ENCODE assay signal across 1 cellular context in genomic region chr14:100750762-100751699, GRCh38.
TF ChIP-seq lines count a peak whose summit lies in the region.

No MANE protein-coding gene starts in this region.

TF ChIP-seq in HepG2, 621 proteins besides CTCF, POLR2A, EP300 and RAD21 (continued from another document and continues in another):
- TF ChIP-seq NCOA2 (CRISPR knock-in tag; IDR thresholded peaks at IDR 0.05) (peak; percentile 95), PPARG (CRISPR knock-in tag; conservative IDR thresholded peaks at IDR 0.05) (peak; percentile 95), SOX6 (IDR thresholded peaks at IDR 0.05) (no peak), SOX6 (CRISPR knock-in tag; IDR thresholded peaks at IDR 0.05) (peak; percentile 92), KDM2A (CRISPR knock-in tag; IDR thresholded peaks at IDR 0.05; ENCODE audit: borderline replicate concordance, low read depth) (no peak), ZNF20 (CRISPR knock-in tag; IDR thresholded peaks at IDR 0.05) (no peak), CERS6 (CRISPR knock-in tag; IDR thresholded peaks at IDR 0.05) (no peak), ZNF138 (CRISPR knock-in tag; IDR thresholded peaks at IDR 0.05; ENCODE audit: low read depth) (no peak), ZNF503 (CRISPR knock-in tag; IDR thresholded peaks at IDR 0.05) (peak; percentile 81), SP2 (CRISPR knock-in tag; IDR thresholded peaks at IDR 0.05) (no peak), ZNF230 (CRISPR knock-in tag; IDR thresholded peaks at IDR 0.05) (peak; percentile 79; the same call in 1 of the 2 replicates), ZNF790 (CRISPR knock-in tag; IDR thresholded peaks at IDR 0.05; ENCODE audit: borderline replicate concordance) (no peak), ZBTB33 (CRISPR knock-in tag; IDR thresholded peaks at IDR 0.05) (peak; percentile 80), MIXL1 (CRISPR knock-in tag; IDR thresholded peaks at IDR 0.05) (peak; percentile 92), ZNF747 (CRISPR knock-in tag; IDR thresholded peaks at IDR 0.05; ENCODE audit: borderline replicate concordance) (peak; percentile 82), PATZ1 (CRISPR knock-in tag; IDR thresholded peaks at IDR 0.05) (peak; percentile 92), BCL3 (CRISPR knock-in tag; IDR thresholded peaks at IDR 0.05) (no peak), ZNF382 (CRISPR knock-in tag; IDR thresholded peaks at IDR 0.05; ENCODE audit: borderline replicate concordance) (no peak), HMGA1 (CRISPR knock-in tag; conservative IDR thresholded peaks at IDR 0.05) (no peak), ZNF34 (CRISPR knock-in tag; IDR thresholded peaks at IDR 0.05; ENCODE audit: borderline replicate concordance) (0 out of 2 replicates have a peak, but pooled peaks have one; percentile 75), MEIS1 (CRISPR knock-in tag; IDR thresholded peaks at IDR 0.05; ENCODE audit: borderline replicate concordance) (peak; percentile 98), ZNF792 (CRISPR knock-in tag; IDR thresholded peaks at IDR 0.05) (peak; percentile 88), FOXO1 (CRISPR knock-in tag; IDR thresholded peaks at IDR 0.05) (peak; percentile 87), MEIS2 (CRISPR knock-in tag; IDR thresholded peaks at IDR 0.05) (peak; percentile 98), ZNF660 (CRISPR knock-in tag; IDR thresholded peaks at IDR 0.05; ENCODE audit: borderline replicate concordance, low read depth) (no peak), DPF2 (CRISPR knock-in tag; IDR thresholded peaks at IDR 0.05; ENCODE audit: borderline replicate concordance, low read depth) (peak; percentile 91), ZNF451 (CRISPR knock-in tag; IDR thresholded peaks at IDR 0.05) (no peak; the same call in 1 of the 2 replicates), FOXC1 (CRISPR knock-in tag; IDR thresholded peaks at IDR 0.05; ENCODE audit: borderline replicate concordance) (0 out of 2 replicates have a peak, but pooled peaks have one; percentile 44), MAX (IDR thresholded peaks at IDR 0.05) (peak; percentile 73), ZNF44 (CRISPR knock-in tag; IDR thresholded peaks at IDR 0.05) (0 out of 2 replicates have a peak, but pooled peaks have one; percentile 32), NR2C2 (CRISPR knock-in tag; IDR thresholded peaks at IDR 0.05; ENCODE audit: borderline replicate concordance) (peak; percentile 75; the same call in 1 of the 2 replicates), EED (CRISPR knock-in tag; IDR thresholded peaks at IDR 0.05) (0 out of 2 replicates have a peak, but pooled peaks have one; percentile 71), HMG20B (CRISPR knock-in tag; conservative IDR thresholded peaks at IDR 0.05) (0 out of 2 replicates have a peak, but pooled peaks have one; percentile 24), TCF12 (IDR thresholded peaks at IDR 0.05) (no peak), TCF12 (CRISPR knock-in tag; IDR thresholded peaks at IDR 0.05) (peak; percentile 85), IRF1 (CRISPR knock-in tag; IDR thresholded peaks at IDR 0.05; ENCODE audit: low read depth) (no peak), NFYC (CRISPR knock-in tag; IDR thresholded peaks at IDR 0.05) (peak; percentile 70), NFKB2 (CRISPR knock-in tag; IDR thresholded peaks at IDR 0.05; ENCODE audit: borderline replicate concordance) (no peak; the same call in 1 of the 2 replicates), CCDC6 (CRISPR knock-in tag; IDR thresholded peaks at IDR 0.05) (peak; percentile 87; the same call in 1 of the 2 replicates), ZNF136 (CRISPR knock-in tag; IDR thresholded peaks at IDR 0.05; ENCODE audit: low read depth) (no peak), JUND (CRISPR knock-in tag; IDR thresholded peaks at IDR 0.05) (peak; percentile 83), ZBTB25 (CRISPR knock-in tag; IDR thresholded peaks at IDR 0.05) (peak; percentile 83), ZNF597 (CRISPR knock-in tag; IDR thresholded peaks at IDR 0.05) (no peak), ZNF572 (CRISPR knock-in tag; IDR thresholded peaks at IDR 0.05) (peak; percentile 84; the same call in 1 of the 2 replicates), IRF9 (CRISPR knock-in tag; IDR thresholded peaks at IDR 0.05; ENCODE audit: borderline replicate concordance) (0 out of 2 replicates have a peak, but pooled peaks have one; percentile 30), ZNF414 (CRISPR knock-in tag; IDR thresholded peaks at IDR 0.05) (no peak), ZNF615 (CRISPR knock-in tag; IDR thresholded peaks at IDR 0.05; ENCODE audit: borderline replicate concordance) (no peak), ZBTB43 (CRISPR knock-in tag; conservative IDR thresholded peaks at IDR 0.05) (peak; percentile 87), MIER3 (CRISPR knock-in tag; IDR thresholded peaks at IDR 0.05; ENCODE audit: borderline replicate concordance) (peak; percentile 98), NR2F2 (IDR thresholded peaks at IDR 0.05; ENCODE audit: borderline replicate concordance, low read depth) (peak; percentile 72; the same call in 1 of the 2 replicates), ZUFSP (CRISPR knock-in tag; IDR thresholded peaks at IDR 0.05; ENCODE audit: borderline replicate concordance) (no peak), ZNF768 (CRISPR knock-in tag; IDR thresholded peaks at IDR 0.05) (no peak)
